ENCODE assay signal across 23 cellular contexts in genomic region chr15:63308947-63309346, GRCh38.
"Had no signal": no experiment of that assay in that cellular context is flagged by ENCODE, and none has a peak within 500 bp of the region (broad histone marks: within the 10 kb centered on the region; RNA-seq: fewer than 3 reads in every experiment).

No MANE protein-coding gene starts in this region.

- H3K9me3 ChIP-seq: esophagus squamous epithelium, gastroesophageal sphincter, spleen, testis, vagina had no signal

- H3K27ac ChIP-seq: esophagus squamous epithelium, gastroesophageal sphincter, neural progenitor cell, spleen, testis, vagina had no signal

- H3K27ac Mint-ChIP-seq: activated naive CD4-positive, alpha-beta T cell treated with anti-CD3 and anti-CD28 coated beads, Interleukin-2, amount 10 ng/mL, durations not matched to agents 7 days and 5 days; activated T-cell treated with anti-CD3 and anti-CD28 coated beads, Interleukin-2, amount 50 U/mL, for 72 hours; naive thymus-derived CD4-positive, alpha-beta T cell; neural progenitor cell; T-helper 1 cell treated with Interleukin-12 subunit alpha and Interleukin-12 subunit beta and Interleukin-4 antibody, amounts not matched to agents 30 μg/mL and 1 μg/mL, for 36 hours had no signal

- H3K27me3 ChIP-seq: esophagus squamous epithelium, gastroesophageal sphincter, neural progenitor cell, spleen, testis, vagina had no signal

- H3K4me3 Mint-ChIP-seq: activated naive CD4-positive, alpha-beta T cell treated with anti-CD3 and anti-CD28 coated beads, Interleukin-2, amount 10 ng/mL, durations not matched to agents 7 days and 5 days; activated T-cell treated with anti-CD3 and anti-CD28 coated beads, Interleukin-2, amount 50 U/mL, for 72 hours; naive thymus-derived CD4-positive, alpha-beta T cell; neural progenitor cell; T-helper 1 cell treated with Interleukin-12 subunit alpha and Interleukin-12 subunit beta and Interleukin-4 antibody, amounts not matched to agents 30 μg/mL and 1 μg/mL, for 36 hours had no signal

- DNase-seq: activated CD4-positive, alpha-beta T cell treated with anti-CD3 and anti-CD28 coated beads for 4 hours; activated CD4-positive, alpha-beta T cell treated with anti-CD3 and anti-CD28 coated beads, Interleukin-2, amount 50 U/mL, for 48 hours; activated CD4-positive, CD25-positive, alpha-beta regulatory T cell; activated effector memory CD4-positive, alpha-beta T cell treated with Interleukin-2 at 50 U/mL for 16 hours; activated naive CD4-positive, alpha-beta T cell treated with anti-CD3 and anti-CD28 coated beads, Interleukin-2, amount 10 ng/mL, durations not matched to agents 7 days and 5 days; activated T-cell treated with anti-CD3 and anti-CD28 coated beads, Interleukin-2, amount 50 U/mL, for 72 hours; amygdala; cerebellar nuclear complex; cortex of kidney; effector CD4-positive, alpha-beta T cell; esophagus squamous epithelium; hypothalamus; left cardiac atrium; naive thymus-derived CD4-positive, alpha-beta T cell; spleen; stimulated activated CD4-positive, alpha-beta T cell treated with anti-CD3 and anti-CD28 coated beads, Interleukin-4, amount 100 ng/mL, for 1 hour; stimulated activated naive CD4-positive, alpha-beta T cell; T1000; testis had no signal

- H3K4me1 ChIP-seq: gastroesophageal sphincter, testis, vagina had no signal

- H3K4me1 Mint-ChIP-seq: activated naive CD4-positive, alpha-beta T cell treated with anti-CD3 and anti-CD28 coated beads, Interleukin-2, amount 10 ng/mL, durations not matched to agents 7 days and 5 days; naive thymus-derived CD4-positive, alpha-beta T cell had no signal

- ATAC-seq: activated T-cell treated with anti-CD3 and anti-CD28 coated beads, Interleukin-2, amount 50 U/mL, for 72 hours; gastroesophageal sphincter; left cardiac atrium; naive thymus-derived CD4-positive, alpha-beta T cell had no signal

- H3K4me3 ChIP-seq: esophagus squamous epithelium, gastroesophageal sphincter, neural progenitor cell, spleen, testis, vagina had no signal

- H3K9me3 Mint-ChIP-seq: activated naive CD4-positive, alpha-beta T cell treated with anti-CD3 and anti-CD28 coated beads, Interleukin-2, amount 10 ng/mL, durations not matched to agents 7 days and 5 days; activated T-cell treated with anti-CD3 and anti-CD28 coated beads, Interleukin-2, amount 50 U/mL, for 72 hours; neural progenitor cell; T-helper 1 cell treated with Interleukin-12 subunit alpha and Interleukin-12 subunit beta and Interleukin-4 antibody, amounts not matched to agents 30 μg/mL and 1 μg/mL, for 36 hours had no signal

- H3K36me3 Mint-ChIP-seq: neural progenitor cell had no signal

- H3K36me3 ChIP-seq: neural progenitor cell had no signal
